In genomic region chr16:76190059-76190458, GRCh38 we compare ENCODE assay signal across 20 cellular contexts.
DNase-seq lines count a peak whose midpoint lies in the region; ATAC-seq, FAIRE-seq and TF ChIP-seq lines count a peak whose summit lies in the region.
"Had no signal": no experiment of that assay in that cellular context is flagged by ENCODE, and none has a peak within 500 bp of the region (broad histone marks: within the 10 kb centered on the region; RNA-seq: fewer than 3 reads in every experiment).

No MANE protein-coding gene starts in this region.

- H3K9me3 ChIP-seq in A549 = no peaks in the 10 kb centered on the region
- peaks cover 7% of the 10 kb centered on the region for H3K9me3 ChIP-seq in IMR-90 (ENCODE audit: control insufficient read depth, insufficient read depth, low read length)
- no peaks in the 10 kb centered on the region for H3K9me3 ChIP-seq in H1 (ENCODE audit: insufficient read depth in 2 of 2, low read depth in 1 of 2, low read length in 1 of 2)
- 0 out of 2 replicates have a peak, but pooled peaks cover 3% of the 10 kb centered on the region for H3K9me3 ChIP-seq in SK-N-SH

- no peak for TF ChIP-seq EP300 in A549 (IDR thresholded peaks at IDR 0.05)
- no peak for TF ChIP-seq EP300 in H1 (IDR thresholded peaks at IDR 0.05; ENCODE audit: borderline replicate concordance in 1 of 2, low read depth in 2 of 2, low read length in 2 of 2)
- TF ChIP-seq EP300 in SK-N-SH (IDR thresholded peaks at IDR 0.05; ENCODE audit: borderline replicate concordance in 1 of 2, low read depth in 1 of 2, low read length in 1 of 2) = no peak

- H3K9me1 ChIP-seq in IMR-90 (ENCODE audit: insufficient read depth, low read length) = no peaks in the 10 kb centered on the region

- in situ Hi-C loops in IMR-90 (cut with MboI; ENCODE audit: low sequenced_read_pairs) = no loop called here

- ATAC-seq in A549 (no peak), IMR-90 (ENCODE audit: low read depth) (no peak)
- ATAC-seq: CD8-positive, alpha-beta T cell had no signal

- H3K56ac ChIP-seq in IMR-90 (ENCODE audit: extremely low read depth, insufficient read depth, low read length) (no peak overlapping the region), H1 (replicated peaks; ENCODE audit: insufficient read length, low read depth, low read length) (no peak overlapping the region)

- H3K36me3 ChIP-seq in IMR-90 (ENCODE audit: control insufficient read depth, insufficient read depth, low read length) = no peaks in the 10 kb centered on the region
- no peaks in the 10 kb centered on the region for H3K36me3 ChIP-seq in H1 (ENCODE audit: control insufficient read depth in 2 of 4, insufficient read depth in 4 of 4, low read length in 3 of 4)
- no peaks in the 10 kb centered on the region for H3K36me3 ChIP-seq in SK-N-SH (replicated peaks in 1 of 2; ENCODE audit: control insufficient read depth in 1 of 2, insufficient read depth in 2 of 2, low read length in 1 of 2)
- H3K36me3 ChIP-seq: BLaER1 treated with 17β-estradiol and CSF1 and Interleukin-3, amounts not matched to agents 10 nM and 100 nM had no signal

- H3K79me2 ChIP-seq in H1 (ENCODE audit: control insufficient read depth in 1 of 2, insufficient read depth in 2 of 2, low read length in 2 of 2) = no peaks in the 10 kb centered on the region
- no peaks in the 10 kb centered on the region for H3K79me2 ChIP-seq in SK-N-SH (ENCODE audit: insufficient read depth)

- no peaks in the 10 kb centered on the region for H3K23me2 ChIP-seq in H1 (ENCODE audit: low read depth, low read length)

- H3K4me3 ChIP-seq in A549 = no peak overlapping the region
- no peak overlapping the region for H3K4me3 ChIP-seq in IMR-90 (ENCODE audit: insufficient read depth, low read depth, low read length)
- no peak overlapping the region for H3K4me3 ChIP-seq in H1 (ENCODE audit: extremely low read depth in 1 of 4, insufficient read depth in 2 of 4, low read depth in 3 of 4, low read length in 4 of 4)
- no peak overlapping the region for H3K4me3 ChIP-seq in SK-N-SH (ENCODE audit: low read depth in 2 of 2, low read length in 1 of 2)
- H3K4me3 ChIP-seq: BLaER1 treated with 17β-estradiol and CSF1 and Interleukin-3, amounts not matched to agents 10 nM and 100 nM had no signal

- no peak overlapping the region for H2BK20ac ChIP-seq in IMR-90 (ENCODE audit: low read depth, low read length)
- H2BK20ac ChIP-seq in H1 (ENCODE audit: low read length) = no peak overlapping the region

- FAIRE-seq in A549 (lab: Jason Lieb, UNC) (no peak), H1 (lab: Jason Lieb, UNC) (no peak)
- FAIRE-seq: A204.1, D721Med, G401.6, GM12891, GM19239 had no signal

- H2AK5ac ChIP-seq in IMR-90 (ENCODE audit: low read depth, low read length) (no peak overlapping the region), H1 (ENCODE audit: low read depth, low read length) (no peak overlapping the region)

- TF ChIP-seq CTCF in A549 (IDR thresholded peaks at IDR 0.05) (no peak), IMR-90 (conservative IDR thresholded peaks at IDR 0.05; ENCODE audit: low read depth, low read length) (no peak), H1 (IDR thresholded peaks at IDR 0.05; ENCODE audit: control extremely low read depth in 1 of 3, insufficient read depth in 1 of 3, low read depth in 1 of 3, low read length in 3 of 3) (no peak), SK-N-SH (IDR thresholded peaks at IDR 0.05) (no peak)

- no peak overlapping the region for H3K4me2 ChIP-seq in A549
- H3K4me2 ChIP-seq in IMR-90 (ENCODE audit: low read depth, low read length) = no peak overlapping the region
- no peak overlapping the region for H3K4me2 ChIP-seq in H1 (ENCODE audit: insufficient read depth in 1 of 2, low read depth in 2 of 2, low read length in 2 of 2)
- H3K4me2 ChIP-seq in SK-N-SH = no peak overlapping the region
- H3K4me2 ChIP-seq: BLaER1 treated with 17β-estradiol and CSF1 and Interleukin-3, amounts not matched to agents 10 nM and 100 nM had no signal

- no peak overlapping the region for H3K18ac ChIP-seq in IMR-90 (ENCODE audit: low read depth, low read length)
- H3K18ac ChIP-seq in H1 (ENCODE audit: extremely low read depth, low read length) = no peak overlapping the region

- H2BK5ac ChIP-seq in IMR-90 (ENCODE audit: low read depth, low read length, poor library complexity, severe bottlenecking) = no peak overlapping the region
- no peak overlapping the region for H2BK5ac ChIP-seq in H1 (ENCODE audit: low read depth, low read length)

- H4K91ac ChIP-seq in IMR-90 (ENCODE audit: insufficient read depth, low read depth, low read length) (no peak overlapping the region), H1 (replicated peaks; ENCODE audit: insufficient read length, low read length) (no peak overlapping the region)

- H3K14ac ChIP-seq in IMR-90 (replicated peaks; ENCODE audit: low read depth, low read length) (no peak overlapping the region), H1 (ENCODE audit: insufficient read length) (no peak overlapping the region)

- H3K9me2 ChIP-seq in SK-N-SH = no peaks in the 10 kb centered on the region

- 37% methylated on average over 2 of the region's 2 CpGs for WGBS in A549 (ENCODE audit: missing lambda C conversion rate)
- no CpG with 5 or more reads among the region's 2 CpGs for WGBS in IMR-90 (ENCODE audit: extremely low coverage in 2 of 2, insufficient read length in 1 of 2), 2 experiments
- WGBS in H1 (ENCODE audit: extremely low coverage in 1 of 2, insufficient coverage in 1 of 2, insufficient read length in 1 of 2, insufficient replicate concordance in 2 of 2, low coverage in 1 of 2, low lambda C conversion rate in 2 of 2, missing lambda C conversion rate in 1 of 2), 2 experiments = 86% methylated on average over 2 of the region's 2 CpGs; no CpG with 5 or more reads in 1 of the 2 experiments
- 30% methylated on average over 2 of the region's 2 CpGs for WGBS in SK-N-SH (ENCODE audit: low lambda C conversion rate)

- no peak for TF ChIP-seq RAD21 in A549 (conservative IDR thresholded peaks at IDR 0.05 in 1 of 2, IDR thresholded peaks at IDR 0.05 in 1 of 2)
- no peak for TF ChIP-seq RAD21 in IMR-90 (IDR thresholded peaks at IDR 0.05; ENCODE audit: low read length)
- no peak for TF ChIP-seq RAD21 in H1 (IDR thresholded peaks at IDR 0.05 in 1 of 2, conservative IDR thresholded peaks at IDR 0.05 in 1 of 2; ENCODE audit: low read depth in 2 of 2, low read length in 2 of 2)
- no peak for TF ChIP-seq RAD21 in SK-N-SH (IDR thresholded peaks at IDR 0.05; ENCODE audit: low read length)

- H2AFZ ChIP-seq in IMR-90 (replicated peaks; ENCODE audit: low read length, poor library complexity) (no peak overlapping the region), H1 (ENCODE audit: low read length) (no peak overlapping the region), SK-N-SH (ENCODE audit: low read depth) (no peak overlapping the region)

- H3K4me1 ChIP-seq in A549 = no peaks in the 10 kb centered on the region
- H3K4me1 ChIP-seq in IMR-90 (ENCODE audit: control insufficient read depth, insufficient read depth, low read length) = no peaks in the 10 kb centered on the region
- H3K4me1 ChIP-seq in H1 (replicated peaks in 1 of 4; ENCODE audit: control insufficient read depth in 3 of 4, insufficient read depth in 4 of 4, low read length in 3 of 4) = peaks cover 0 to 5% (median 2%) of the 10 kb centered on the region in 4 experiments; a peak in 2 of 7 replicates
- peaks cover 0 to 5% of the 10 kb centered on the region in 2 experiments; a peak in 2 of 4 replicates for H3K4me1 ChIP-seq in SK-N-SH (ENCODE audit: control insufficient read depth in 1 of 2, insufficient read depth in 2 of 2, low read depth in 1 of 2, low read length in 1 of 2)

- no peak for DNase-seq in A549 (ENCODE audit: low read depth in 1 of 2, low spot score in 1 of 2)
- no peak for DNase-seq in IMR-90
- DNase-seq in H1 (ENCODE audit: low read depth in 1 of 2, low spot score in 2 of 2) = no peak
- no peak for DNase-seq in NCI-H774 (lab: John Stamatoyannopoulos, UW)
- DNase-seq in SK-N-SH = no peak
- DNase-seq: 8988T; AML-193; Caco-2; Calu3; CD4-positive, alpha-beta T cell; CD8-positive, alpha-beta T cell; DMS79 treated with DMSO at 0.1 percent for 48 hours; GF-D8 had no signal

- POLR2A ChIA-PET in A549 (lab: Yijun Ruan, JAX) = no interaction called here
- POLR2A ChIA-PET in IMR-90 (lab: Charles Lee; ENCODE audit: unreplicated experiment) = no interaction called here
- POLR2A ChIA-PET in H1 (lab: Charles Lee; ENCODE audit: partially characterized antibody) = no interaction called here
- POLR2A ChIA-PET in SK-N-SH (lab: Yijun Ruan, JAX) = no interaction called here

- H2BK15ac ChIP-seq in IMR-90 (ENCODE audit: low read depth, low read length) (no peak overlapping the region), H1 (ENCODE audit: low read length) (no peak overlapping the region)

- H4K8ac ChIP-seq in IMR-90 (ENCODE audit: low read depth in 2 of 2, low read length in 2 of 2) = no peak overlapping the region
- H4K8ac ChIP-seq in H1 (ENCODE audit: extremely low read depth, insufficient read depth, low read length) = no peak overlapping the region

- no TSS peak for BruUV-seq in IMR-90 (replicated peaks; lab: Mats Ljungman, UMichigan)

- H3K23ac ChIP-seq in IMR-90 (ENCODE audit: low read depth, low read length) (no peak overlapping the region), H1 (ENCODE audit: insufficient read length) (no peak overlapping the region)

- no peak overlapping the region for H2BK12ac ChIP-seq in H1 (ENCODE audit: low read depth, low read length)

- intact Hi-C loops in IMR-90 (cut with micrococcal nuclease) = no loop called here

- H4K20me1 ChIP-seq in IMR-90 (ENCODE audit: insufficient read depth, low read length) (no peaks in the 10 kb centered on the region), H1 (replicated peaks in 1 of 2; ENCODE audit: control insufficient read depth in 1 of 2, insufficient read depth in 2 of 2, low read length in 2 of 2) (no peaks in the 10 kb centered on the region), SK-N-SH (ENCODE audit: insufficient read depth) (no peaks in the 10 kb centered on the region)
- H4K20me1 ChIP-seq: BLaER1 treated with 17β-estradiol and CSF1 and Interleukin-3, amounts not matched to agents 10 nM and 100 nM had no signal

- H2AK9ac ChIP-seq in IMR-90 (replicated peaks; ENCODE audit: low read depth, low read length, poor library complexity) = no peak overlapping the region

- H2BK120ac ChIP-seq in IMR-90 (ENCODE audit: low read depth, low read length) (no peak overlapping the region), H1 (replicated peaks; ENCODE audit: low read depth, low read length) (no peak overlapping the region)

- H3K9ac ChIP-seq in IMR-90 (ENCODE audit: low read depth, low read length) = no peak overlapping the region
- H3K9ac ChIP-seq in H1 (replicated peaks in 1 of 4; ENCODE audit: extremely low read depth in 1 of 4, low read depth in 3 of 4, low read length in 3 of 4) = no peak overlapping the region
- H3K9ac ChIP-seq in SK-N-SH = no peak overlapping the region
- H3K9ac ChIP-seq: BLaER1 treated with 17β-estradiol and CSF1 and Interleukin-3, amounts not matched to agents 10 nM and 100 nM had no signal

- H4K5ac ChIP-seq in IMR-90 (ENCODE audit: low read depth, low read length) (no peak overlapping the region), H1 (ENCODE audit: insufficient read length, low read depth, low read length) (no peak overlapping the region)

- TF ChIP-seq POLR2A in A549 (IDR thresholded peaks at IDR 0.05; ENCODE audit: low read length) (no peak), IMR-90 (IDR thresholded peaks at IDR 0.05; ENCODE audit: low read depth, low read length) (no peak), H1 (IDR thresholded peaks at IDR 0.05; ENCODE audit: control extremely low read depth in 1 of 2, low read depth in 2 of 2, low read length in 2 of 2) (no peak)

- H3K27ac ChIP-seq in A549 (no peak overlapping the region), IMR-90 (ENCODE audit: insufficient read depth, low read length) (no peak overlapping the region), H1 (ENCODE audit: low read depth, low read length) (no peak overlapping the region), SK-N-SH (ENCODE audit: low read depth in 2 of 2, low read length in 1 of 2) (no peak overlapping the region)
- H3K27ac ChIP-seq: BLaER1 treated with 17β-estradiol and CSF1 and Interleukin-3, amounts not matched to agents 10 nM and 100 nM; C4-2B had no signal

- no peaks in the 10 kb centered on the region for H3F3A ChIP-seq in SK-N-SH (replicated peaks; ENCODE audit: insufficient read depth)

- no peak overlapping the region for H3K4ac ChIP-seq in IMR-90 (ENCODE audit: low read depth, low read length)
- no peak overlapping the region for H3K4ac ChIP-seq in H1 (replicated peaks; ENCODE audit: insufficient read length, low read depth, low read length)

- dilution Hi-C loops in IMR-90 (cut with HindIII; ENCODE audit: low sequenced_read_pairs, unreplicated experiment) = no loop called here

- no peaks in the 10 kb centered on the region for H3K79me1 ChIP-seq in IMR-90 (ENCODE audit: low read depth in 1 of 2, low read length in 2 of 2)
- no peaks in the 10 kb centered on the region for H3K79me1 ChIP-seq in H1 (ENCODE audit: low read depth, low read length)

- CTCF ChIA-PET in A549 (lab: Yijun Ruan, JAX) = no interaction called here
- CTCF ChIA-PET in IMR-90 (lab: Yijun Ruan, JAX) = no interaction called here
- CTCF ChIA-PET in H1 (lab: Charles Lee; ENCODE audit: partially characterized antibody) = no interaction called here
- CTCF ChIA-PET in SK-N-SH (lab: Yijun Ruan, JAX) = no interaction called here

- H3K27me3 ChIP-seq in IMR-90 (ENCODE audit: control insufficient read depth, insufficient read depth, low read length) (no peaks in the 10 kb centered on the region), H1 (replicated peaks in 1 of 4; ENCODE audit: control insufficient read depth in 3 of 4, extremely low read depth in 1 of 4, insufficient read depth in 3 of 4, low read length in 3 of 4) (peaks cover 0 to 1% (median 0%) of the 10 kb centered on the region in 4 experiments; a peak in 1 of 7 replicates), SK-N-SH (ENCODE audit: insufficient read depth) (no peaks in the 10 kb centered on the region)
- H3K27me3 ChIP-seq: BLaER1 treated with 17β-estradiol and CSF1 and Interleukin-3, amounts not matched to agents 10 nM and 100 nM had no signal

Comparison
In these comparisons a context has a peak if more than half of its experiments do, and no peak if none do; other contexts are left out.
1. Of the 18 proteins assayed by ChIP-seq in both H1 and A549: peak only in H1: none; only in A549: none; in both: MAFK; in neither: 17.